ENCODE assay signal across 14 cellular contexts in the genomic region with DNA sequence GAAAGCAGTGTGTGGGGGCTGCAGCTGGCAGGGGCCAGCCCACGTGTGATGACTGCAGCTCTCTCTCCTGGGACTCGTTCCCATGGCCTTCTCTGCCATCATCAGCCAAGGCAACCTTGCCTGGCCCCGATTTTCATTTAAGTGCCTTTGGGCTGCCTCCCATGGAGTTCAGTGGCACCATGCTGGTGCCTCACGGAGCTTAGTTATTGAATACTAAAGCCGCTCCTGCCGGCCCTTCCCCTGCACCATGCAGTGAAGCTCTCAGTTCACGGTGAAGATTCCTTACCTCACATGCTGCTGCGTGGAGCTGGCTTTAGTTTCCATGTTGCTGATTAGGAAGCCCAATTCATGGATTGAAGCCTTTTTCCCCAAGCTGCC.
DNase-seq lines count a peak whose midpoint lies in the region; ATAC-seq and TF ChIP-seq lines count a peak whose summit lies in the region.
"Had no signal": no experiment of that assay in that cellular context is flagged by ENCODE, and none has a peak within 500 bp of the region (broad histone marks: within the 10 kb centered on the region; RNA-seq: fewer than 3 reads in every experiment).

No MANE protein-coding gene starts in this region.

- intact Hi-C loops in right cardiac atrium (cut with DNase I) (no loop called here), vagina (cut with DNase I) (no loop called here)

- H3K27me3 ChIP-seq in right atrium auricular region (no peaks in the 10 kb centered on the region), right cardiac atrium (ENCODE audit: control insufficient read depth, insufficient read depth) (no peaks in the 10 kb centered on the region), iPS DF 6.9 (ENCODE audit: control insufficient read depth, insufficient read depth, low read length) (no peaks in the 10 kb centered on the region), vagina (no peaks in the 10 kb centered on the region)

- WGBS in right cardiac atrium: 54% methylated on average over 8 of the region's 8 CpGs
- WGBS in iPS DF 6.9 (ENCODE audit: insufficient coverage, insufficient read length): no CpG with 5 or more reads among the region's 8 CpGs

- no peak overlapping the region for H3K4me3 ChIP-seq in right atrium auricular region
- no peak overlapping the region for H3K4me3 ChIP-seq in right cardiac atrium (ENCODE audit: low read length)
- H3K4me3 ChIP-seq in iPS DF 6.9 (ENCODE audit: low read length): no peak overlapping the region
- no peak overlapping the region for H3K4me3 ChIP-seq in vagina
- H3K4me3 ChIP-seq: GM23248 had no signal

- ATAC-seq in right cardiac atrium: no peak
- ATAC-seq in HG03097 (IDR thresholded peaks at IDR 0.05; ENCODE audit: low FRiP score, unreplicated experiment): no peak
- ATAC-seq: PC-3 had no signal

- TF ChIP-seq POLR2A in vagina (IDR thresholded peaks at IDR 0.05): no peak

- peak; percentile 44 for DNase-seq in right atrium auricular region (ENCODE audit: low spot score)
- DNase-seq in right cardiac atrium: no peak
- DNase-seq in brain pericyte (ENCODE audit: low read depth, low spot score): peak; percentile 46
- peak; percentile 7 for DNase-seq in iPS DF 6.9 (ENCODE audit: low read depth, low spot score)
- DNase-seq in vagina (ENCODE audit: extremely low spot score in 2 of 2): peak; percentile 28 to 54
- no peak for DNase-seq in NCI-H2029 treated with DMSO at 0.1 percent for 48 hours (lab: John Stamatoyannopoulos, UW)
- DNase-seq in NOMO-1 (lab: John Stamatoyannopoulos, UW; ENCODE audit: unreplicated experiment in 2 of 2): no peak
- DNase-seq: GDM1, GM23248, NCI-H2081, NCI-H226, PC-3 had no signal

- H3K36me3 ChIP-seq in right atrium auricular region (no peaks in the 10 kb centered on the region), iPS DF 6.9 (ENCODE audit: control insufficient read depth, insufficient read depth, low read length) (no peaks in the 10 kb centered on the region), vagina (no peaks in the 10 kb centered on the region)

- H3K4me1 ChIP-seq in right atrium auricular region (no peaks in the 10 kb centered on the region), right cardiac atrium (ENCODE audit: control insufficient read depth, insufficient read depth, low read length) (no peaks in the 10 kb centered on the region), iPS DF 6.9 (ENCODE audit: control insufficient read depth, insufficient read depth, low read length) (no peaks in the 10 kb centered on the region), vagina (no peaks in the 10 kb centered on the region)

- TF ChIP-seq CTCF in right atrium auricular region (IDR thresholded peaks at IDR 0.05) (no peak), vagina (IDR thresholded peaks at IDR 0.05) (no peak)

- H3K9me3 ChIP-seq in right atrium auricular region: no peaks in the 10 kb centered on the region
- H3K9me3 ChIP-seq in right cardiac atrium (ENCODE audit: control insufficient read depth, low read length): no peaks in the 10 kb centered on the region
- H3K9me3 ChIP-seq in iPS DF 6.9 (ENCODE audit: control insufficient read depth, insufficient read depth, low read length): no peaks in the 10 kb centered on the region
- no peaks in the 10 kb centered on the region for H3K9me3 ChIP-seq in vagina

- no peak overlapping the region for H3K27ac ChIP-seq in right atrium auricular region
- no peak overlapping the region for H3K27ac ChIP-seq in right cardiac atrium (ENCODE audit: low read length)
- no peak overlapping the region for H3K27ac ChIP-seq in iPS DF 6.9 (ENCODE audit: low read length)
- no peak overlapping the region for H3K27ac ChIP-seq in vagina
- H3K27ac ChIP-seq: C4-2B, GM23248 had no signal

Comparison
In these comparisons a context has a peak if more than half of its experiments do, and no peak if none do; other contexts are left out.
1. DNase-seq: peak in right atrium auricular region (single experiment), brain pericyte (single experiment), iPS DF 6.9 (single experiment) and vagina (2 of 2); none in right cardiac atrium (0 of 3), NCI-H2029 treated with DMSO at 0.1 percent for 48 hours (single experiment) and NOMO-1 (0 of 2).